Comparison of ENCODE assay signal across 23 cellular contexts in genomic region chr12:91922139-91922538, GRCh38.
DNase-seq lines count a peak whose midpoint lies in the region; ATAC-seq and TF ChIP-seq lines count a peak whose summit lies in the region.
"Had no signal": no experiment of that assay in that cellular context is flagged by ENCODE, and none has a peak within 500 bp of the region (broad histone marks: within the 10 kb centered on the region; RNA-seq: fewer than 3 reads in every experiment).

No MANE protein-coding gene starts in this region.

- H2BK15ac ChIP-seq in IMR-90 (ENCODE audit: low read depth, low read length) (no peak overlapping the region), mesendoderm (replicated peaks; ENCODE audit: low read depth) (no peak overlapping the region)

- in situ Hi-C loops in IMR-90 (cut with MboI; ENCODE audit: low sequenced_read_pairs) = no loop called here

- H4K5ac ChIP-seq in IMR-90 (ENCODE audit: low read depth, low read length) (peak overlapping the region; percentile 63; the same call in 1 of the 2 replicates), mesendoderm (ENCODE audit: low read length) (no peak overlapping the region)

- TF ChIP-seq CTCF in IMR-90 (conservative IDR thresholded peaks at IDR 0.05; ENCODE audit: low read depth, low read length) = no peak
- no peak for TF ChIP-seq CTCF in fibroblast of the aortic adventitia (IDR thresholded peaks at IDR 0.05; ENCODE audit: insufficient read depth, low read length)
- TF ChIP-seq CTCF in parathyroid adenoma (IDR thresholded peaks at IDR 0.05) = no peak
- no peak for TF ChIP-seq CTCF in foreskin keratinocyte (conservative IDR thresholded peaks at IDR 0.05)

- no peak overlapping the region for H3K23ac ChIP-seq in IMR-90 (ENCODE audit: low read depth, low read length)
- no peak overlapping the region for H3K23ac ChIP-seq in mesendoderm (ENCODE audit: low read length)

- H3K27me3 ChIP-seq in IMR-90 (ENCODE audit: control insufficient read depth, insufficient read depth, low read length) (no peaks in the 10 kb centered on the region), parathyroid adenoma (ENCODE audit: control insufficient read depth, insufficient read depth, low read length) (no peaks in the 10 kb centered on the region), foreskin keratinocyte (no peaks in the 10 kb centered on the region), mesendoderm (ENCODE audit: insufficient read depth, low read length, poor library complexity) (no peaks in the 10 kb centered on the region)

- peak overlapping the region; percentile 20; the same call in 1 of the 2 replicates for H3K4ac ChIP-seq in IMR-90 (ENCODE audit: low read depth, low read length)
- no peak overlapping the region for H3K4ac ChIP-seq in mesendoderm (ENCODE audit: low read depth, low read length)

- POLR2A ChIA-PET in IMR-90 (lab: Charles Lee; ENCODE audit: unreplicated experiment) = no interaction called here

- BruUV-seq in IMR-90 (replicated peaks; lab: Mats Ljungman, UMichigan) = no TSS peak

- no peak for ATAC-seq in IMR-90 (ENCODE audit: low read depth)
- ATAC-seq in foreskin keratinocyte = no peak
- ATAC-seq: GM12878, HCT116, PC-3 had no signal

- no peak overlapping the region for H2AFZ ChIP-seq in IMR-90 (replicated peaks; ENCODE audit: low read length, poor library complexity)
- H2AFZ ChIP-seq in parathyroid adenoma = peak overlapping the region; percentile 26

- H2BK120ac ChIP-seq in IMR-90 (ENCODE audit: low read depth, low read length) = peak overlapping the region; percentile 10; the same call in 1 of the 2 replicates
- H2BK120ac ChIP-seq in mesendoderm (ENCODE audit: low read depth, low read length) = no peak overlapping the region

- H3K9me1 ChIP-seq in IMR-90 (ENCODE audit: insufficient read depth, low read length) = no peaks in the 10 kb centered on the region; the same call in 1 of the 2 replicates

- H2BK20ac ChIP-seq in IMR-90 (ENCODE audit: low read depth, low read length) = no peak overlapping the region

- H4K91ac ChIP-seq in IMR-90 (ENCODE audit: insufficient read depth, low read depth, low read length) = no peak overlapping the region

- H4K8ac ChIP-seq in IMR-90 (ENCODE audit: low read depth in 2 of 2, low read length in 2 of 2) = no peak overlapping the region
- H4K8ac ChIP-seq in mesendoderm (ENCODE audit: low read depth, low read length) = no peak overlapping the region

- no peak overlapping the region for H2AK9ac ChIP-seq in IMR-90 (replicated peaks; ENCODE audit: low read depth, low read length, poor library complexity)

- intact Hi-C loops in IMR-90 (cut with micrococcal nuclease) = no loop called here

- H3K79me1 ChIP-seq in IMR-90 (ENCODE audit: low read depth in 1 of 2, low read length in 2 of 2) (no peaks in the 10 kb centered on the region), mesendoderm (ENCODE audit: low read length) (no peaks in the 10 kb centered on the region)

- H2AK5ac ChIP-seq in IMR-90 (ENCODE audit: low read depth, low read length) (no peak overlapping the region), mesendoderm (ENCODE audit: low read length) (no peak overlapping the region)

- H3K4me2 ChIP-seq in IMR-90 (ENCODE audit: low read depth, low read length) (no peak overlapping the region), parathyroid adenoma (ENCODE audit: low read length) (no peak overlapping the region), mesendoderm (ENCODE audit: low read length) (no peak overlapping the region)

- no CpG with 5 or more reads among the region's 1 CpG for WGBS in IMR-90 (ENCODE audit: extremely low coverage in 2 of 2, insufficient read length in 1 of 2), 2 experiments
- WGBS in mesendoderm (ENCODE audit: extremely low coverage, insufficient coverage, low lambda C conversion rate) = no CpG with 5 or more reads among the region's 1 CpG

- H3K9me3 ChIP-seq in IMR-90 (ENCODE audit: control insufficient read depth, insufficient read depth, low read length) = no peaks in the 10 kb centered on the region
- no peaks in the 10 kb centered on the region for H3K9me3 ChIP-seq in parathyroid adenoma (ENCODE audit: control insufficient read depth, low read length)

- H3K4me1 ChIP-seq in IMR-90 (ENCODE audit: control insufficient read depth, insufficient read depth, low read length) = peaks cover 15% of the 10 kb centered on the region
- peaks cover 44% of the 10 kb centered on the region for H3K4me1 ChIP-seq in parathyroid adenoma
- no peaks in the 10 kb centered on the region for H3K4me1 ChIP-seq in foreskin keratinocyte
- no peaks in the 10 kb centered on the region for H3K4me1 ChIP-seq in mesendoderm (ENCODE audit: control insufficient read depth, low read depth, low read length)

- H3K56ac ChIP-seq in IMR-90 (ENCODE audit: extremely low read depth, insufficient read depth, low read length) (no peak overlapping the region), mesendoderm (ENCODE audit: low read length) (no peak overlapping the region)

- DNase-seq in IMR-90 (peak; percentile 5), amniotic epithelial cell (ENCODE audit: low read depth) (peak; percentile 50), fibroblast of the aortic adventitia (ENCODE audit: low read depth) (peak; percentile 6), RKO (ENCODE audit: low spot score) (no peak), foreskin keratinocyte (no peak), mesendoderm (no peak), cerebellar cortex (ENCODE audit: low spot score) (no peak)
- DNase-seq: COR-L47, DMS153, EL, GOT3, KG1, MV-4-11, NCI-H1417, NCI-H187 treated with DMSO at 0.1 percent for 48 hours, NCI-H345, NCI-H526, PC-3, SIG-M5 had no signal

- no peak overlapping the region for H3K27ac ChIP-seq in IMR-90 (ENCODE audit: insufficient read depth, low read length)
- peak overlapping the region; percentile 85 for H3K27ac ChIP-seq in parathyroid adenoma
- H3K27ac ChIP-seq in foreskin keratinocyte = no peak overlapping the region
- no peak overlapping the region for H3K27ac ChIP-seq in mesendoderm (ENCODE audit: low read depth, low read length)
- H3K27ac ChIP-seq: RWPE1 had no signal

- H3K18ac ChIP-seq in IMR-90 (ENCODE audit: low read depth, low read length) (peak overlapping the region; percentile 80), mesendoderm (ENCODE audit: low read length) (no peak overlapping the region)

- no peak for TF ChIP-seq RAD21 in IMR-90 (IDR thresholded peaks at IDR 0.05; ENCODE audit: low read length)

- H3K14ac ChIP-seq in IMR-90 (replicated peaks; ENCODE audit: low read depth, low read length) = no peak overlapping the region

- H3K4me3 ChIP-seq in IMR-90 (ENCODE audit: insufficient read depth, low read depth, low read length) = no peak overlapping the region
- no peak overlapping the region for H3K4me3 ChIP-seq in fibroblast of the aortic adventitia (ENCODE audit: low read depth, low read length)
- no peak overlapping the region for H3K4me3 ChIP-seq in parathyroid adenoma (ENCODE audit: low read depth, low read length)
- no peak overlapping the region for H3K4me3 ChIP-seq in mesendoderm (ENCODE audit: low read length)
- H3K4me3 ChIP-seq: GM12878 had no signal

- CTCF ChIA-PET in IMR-90 (lab: Yijun Ruan, JAX) = no interaction called here

- dilution Hi-C loops in IMR-90 (cut with HindIII; ENCODE audit: low sequenced_read_pairs, unreplicated experiment) = no loop called here

- H2BK5ac ChIP-seq in IMR-90 (ENCODE audit: low read depth, low read length, poor library complexity, severe bottlenecking) (no peak overlapping the region), mesendoderm (ENCODE audit: low read length) (no peak overlapping the region)

- no peaks in the 10 kb centered on the region for H4K20me1 ChIP-seq in IMR-90 (ENCODE audit: insufficient read depth, low read length)

- H3K9ac ChIP-seq in IMR-90 (ENCODE audit: low read depth, low read length) (no peak overlapping the region), parathyroid adenoma (no peak overlapping the region), mesendoderm (ENCODE audit: low read length) (no peak overlapping the region)

- H3K79me2 ChIP-seq in parathyroid adenoma (no peaks in the 10 kb centered on the region), mesendoderm (ENCODE audit: control insufficient read depth, insufficient read depth, low read length) (no peaks in the 10 kb centered on the region)

- H3K36me3 ChIP-seq in IMR-90 (ENCODE audit: control insufficient read depth, insufficient read depth, low read length) (no peaks in the 10 kb centered on the region), parathyroid adenoma (ENCODE audit: control insufficient read depth, insufficient read depth, low read length) (no peaks in the 10 kb centered on the region), mesendoderm (ENCODE audit: control insufficient read depth, insufficient read depth, low read length) (no peaks in the 10 kb centered on the region)

- no peak for TF ChIP-seq POLR2A in IMR-90 (IDR thresholded peaks at IDR 0.05; ENCODE audit: low read depth, low read length)

TF ChIP-seq in IMR-90, 13 proteins besides CTCF, POLR2A, EP300 and RAD21:
- no peak for TF ChIP-seq CHD1 (IDR thresholded peaks at IDR 0.05; ENCODE audit: low read depth, low read length)
- no peak for TF ChIP-seq SMC3 (IDR thresholded peaks at IDR 0.05; ENCODE audit: low read depth, low read length)

Comparison
In these comparisons a context has a peak if more than half of its experiments do, and no peak if none do; other contexts are left out.
1. DNase-seq: peak in IMR-90 (single experiment), amniotic epithelial cell (single experiment) and fibroblast of the aortic adventitia (single experiment); none in RKO (single experiment), foreskin keratinocyte (0 of 2), mesendoderm (single experiment) and cerebellar cortex (single experiment).